ENCODE assay signal across 1 cellular context in the genomic region with DNA sequence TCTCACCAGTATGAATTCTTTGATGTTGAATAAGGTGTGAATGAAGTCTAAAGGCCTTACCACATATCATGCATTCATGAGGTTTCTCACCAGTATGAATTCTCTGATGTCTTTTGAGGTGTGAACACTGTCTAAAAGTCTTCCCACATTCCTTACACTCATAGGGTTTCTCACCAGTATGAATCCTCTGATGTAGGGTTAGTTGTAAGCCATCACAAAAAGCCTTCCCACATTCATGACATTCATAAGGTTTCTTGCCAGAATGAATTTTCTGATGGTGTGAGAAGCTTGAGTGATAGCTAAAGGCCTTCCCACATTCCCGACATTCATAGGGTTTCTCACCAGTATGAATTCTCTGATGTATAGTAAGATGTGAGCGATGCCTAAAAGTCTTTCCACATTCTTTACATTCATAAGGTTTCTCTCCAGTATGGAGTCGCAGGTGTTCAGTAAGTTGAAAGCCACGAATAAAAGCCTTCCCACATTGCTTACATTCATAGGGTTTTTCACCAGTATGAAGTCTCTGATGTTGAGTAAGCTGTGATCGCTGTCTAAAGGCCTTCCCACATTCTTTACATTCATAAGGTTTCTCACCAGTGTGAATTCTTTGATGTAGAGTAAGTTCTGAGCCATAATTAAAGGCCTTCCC.
TF ChIP-seq lines count a peak whose summit lies in the region.

No MANE protein-coding gene starts in this region.

TF ChIP-seq in HepG2, 621 proteins besides CTCF, POLR2A, EP300 and RAD21:
- TF ChIP-seq, protein P1, sequence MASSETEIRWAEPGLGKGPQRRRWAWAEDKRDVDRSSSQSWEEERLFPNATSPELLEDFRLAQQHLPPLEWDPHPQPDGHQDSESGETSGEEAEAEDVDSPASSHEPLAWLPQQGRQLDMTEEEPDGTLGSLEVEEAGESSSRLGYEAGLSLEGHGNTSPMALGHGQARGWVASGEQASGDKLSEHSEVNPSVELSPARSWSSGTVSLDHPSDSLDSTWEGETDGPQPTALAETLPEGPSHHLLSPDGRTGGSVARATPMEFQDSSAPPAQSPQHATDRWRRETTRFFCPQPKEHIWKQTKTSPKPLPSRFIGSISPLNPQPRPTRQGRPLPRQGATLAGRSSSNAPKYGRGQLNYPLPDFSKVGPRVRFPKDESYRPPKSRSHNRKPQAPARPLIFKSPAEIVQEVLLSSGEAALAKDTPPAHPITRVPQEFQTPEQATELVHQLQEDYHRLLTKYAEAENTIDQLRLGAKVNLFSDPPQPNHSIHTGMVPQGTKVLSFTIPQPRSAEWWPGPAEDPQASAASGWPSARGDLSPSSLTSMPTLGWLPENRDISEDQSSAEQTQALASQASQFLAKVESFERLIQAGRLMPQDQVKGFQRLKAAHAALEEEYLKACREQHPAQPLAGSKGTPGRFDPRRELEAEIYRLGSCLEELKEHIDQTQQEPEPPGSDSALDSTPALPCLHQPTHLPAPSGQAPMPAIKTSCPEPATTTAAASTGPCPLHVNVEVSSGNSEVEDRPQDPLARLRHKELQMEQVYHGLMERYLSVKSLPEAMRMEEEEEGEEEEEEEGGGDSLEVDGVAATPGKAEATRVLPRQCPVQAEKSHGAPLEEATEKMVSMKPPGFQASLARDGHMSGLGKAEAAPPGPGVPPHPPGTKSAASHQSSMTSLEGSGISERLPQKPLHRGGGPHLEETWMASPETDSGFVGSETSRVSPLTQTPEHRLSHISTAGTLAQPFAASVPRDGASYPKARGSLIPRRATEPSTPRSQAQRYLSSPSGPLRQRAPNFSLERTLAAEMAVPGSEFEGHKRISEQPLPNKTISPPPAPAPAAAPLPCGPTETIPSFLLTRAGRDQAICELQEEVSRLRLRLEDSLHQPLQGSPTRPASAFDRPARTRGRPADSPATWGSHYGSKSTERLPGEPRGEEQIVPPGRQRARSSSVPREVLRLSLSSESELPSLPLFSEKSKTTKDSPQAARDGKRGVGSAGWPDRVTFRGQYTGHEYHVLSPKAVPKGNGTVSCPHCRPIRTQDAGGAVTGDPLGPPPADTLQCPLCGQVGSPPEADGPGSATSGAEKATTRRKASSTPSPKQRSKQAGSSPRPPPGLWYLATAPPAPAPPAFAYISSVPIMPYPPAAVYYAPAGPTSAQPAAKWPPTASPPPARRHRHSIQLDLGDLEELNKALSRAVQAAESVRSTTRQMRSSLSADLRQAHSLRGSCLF (CRISPR knock-in tag; IDR thresholded peaks at IDR 0.05; ENCODE audit: borderline replicate concordance), result no peak
- peak; percentile 100 for TF ChIP-seq ZNF274 (CRISPR knock-in tag; IDR thresholded peaks at IDR 0.05)
